In genomic region chr2:44736270-44736942, GRCh38 we compare ENCODE assay signal across 1 cellular context.
TF ChIP-seq lines count a peak whose summit lies in the region.

No MANE protein-coding gene starts in this region.

TF ChIP-seq in SK-N-SH, 30 proteins besides CTCF, POLR2A, EP300 and RAD21 (continued from another document):
- no peak for TF ChIP-seq PBX3 (IDR thresholded peaks at IDR 0.05)
- no peak for TF ChIP-seq MAX (IDR thresholded peaks at IDR 0.05; ENCODE audit: low read depth)
- no peak for TF ChIP-seq POLR2AphosphoS5 (IDR thresholded peaks at IDR 0.05; ENCODE audit: low read depth, low read length)
- TF ChIP-seq RFX5 (IDR thresholded peaks at IDR 0.05; ENCODE audit: low read length): no peak
- TF ChIP-seq NFIC (IDR thresholded peaks at IDR 0.05; ENCODE audit: borderline replicate concordance): no peak
- TF ChIP-seq TEAD4 (IDR thresholded peaks at IDR 0.05; ENCODE audit: borderline replicate concordance, insufficient read depth): no peak
- TF ChIP-seq FOXM1 (IDR thresholded peaks at IDR 0.05; ENCODE audit: low read depth): no peak
